In the genomic region with DNA sequence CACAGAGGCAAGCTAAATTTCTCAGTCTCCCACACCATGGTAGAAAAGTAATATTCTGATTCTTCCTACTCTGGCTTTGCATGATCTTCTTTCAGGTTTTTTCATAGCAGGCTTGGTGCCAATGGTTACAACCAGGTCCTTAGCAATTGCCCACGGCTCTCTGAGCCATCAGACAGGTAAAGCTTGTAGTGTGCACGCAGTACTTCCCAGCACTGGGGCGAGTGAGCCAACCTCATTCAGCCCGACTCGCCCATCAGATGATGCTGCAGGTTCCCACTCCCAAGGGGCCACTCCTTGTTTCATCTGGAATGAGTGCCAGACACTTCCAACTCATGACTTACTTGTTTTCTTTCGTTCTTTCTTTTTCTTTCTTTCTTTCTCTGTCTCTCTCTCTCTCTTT, we compare ENCODE assay signal across 26 cellular contexts.
DNase-seq lines count a peak whose midpoint lies in the region; TF ChIP-seq lines count a peak whose summit lies in the region.
"Had no signal": no experiment of that assay in that cellular context is flagged by ENCODE, and none has a peak within 500 bp of the region (broad histone marks: within the 10 kb centered on the region; RNA-seq: fewer than 3 reads in every experiment).

No MANE protein-coding gene starts in this region.

- H3K4me2 ChIP-seq in mesenchymal stem cell (ENCODE audit: low read length, poor library complexity, severe bottlenecking): no peak overlapping the region
- H3K4me2 ChIP-seq: BLaER1 had no signal

- H2BK12ac ChIP-seq in mesenchymal stem cell (ENCODE audit: low read length in 2 of 2): no peak overlapping the region

- 41% methylated on average over 6 of the region's 6 CpGs for WGBS in suprapubic skin
- WGBS in mesenchymal stem cell: 81% methylated on average over 6 of the region's 6 CpGs

- DNase-seq in NCI-H1105 treated with DMSO at 0.1 percent for 48 hours (lab: John Stamatoyannopoulos, UW): peak; percentile 50
- peak; percentile 88 for DNase-seq in NCI-H69 (lab: John Stamatoyannopoulos, UW)
- DNase-seq in epithelial cell of prostate (ENCODE audit: low read depth, low spot score): peak; percentile 99
- peak in 1 of 2 donors; percentile 72 for DNase-seq in suprapubic skin (ENCODE audit: low spot score in 2 of 2)
- DNase-seq in CD14-positive monocyte (ENCODE audit: low spot score): no peak
- DNase-seq in D341Med (ENCODE audit: low spot score): no peak
- DNase-seq in foreskin fibroblast: no peak
- DNase-seq in mesenchymal stem cell: no peak
- DNase-seq: activated CD4-positive, alpha-beta memory T cell treated with anti-CD3 and anti-CD28 coated beads for 36 hours; activated CD4-positive, CD25-positive, alpha-beta regulatory T cell treated with anti-CD3 and anti-CD28 coated beads, Interleukin-2, amount 50 U/mL, for 72 hours; activated naive CD8-positive, alpha-beta T cell treated with anti-CD3 and anti-CD28 coated beads, Interleukin-2, amount 50 U/mL, for 24 hours; activated T-cell treated with anti-CD3 and anti-CD28 coated beads, Interleukin-2, amount 50 U/mL, for 72 hours; central memory CD4-positive, alpha-beta T cell; DMS53; GOT3; KBM-7; MM.1S; NCI-H524; NK-92 treated with Interleukin-12 subunit alpha and Interleukin-12 subunit beta, amount 100 ng/mL, for 24 hours; SHP77 treated with DMSO at 0.1 percent for 48 hours; substantia nigra; upper lobe of left lung had no signal

- H2BK15ac ChIP-seq in mesenchymal stem cell (ENCODE audit: low read depth, poor library complexity, severe bottlenecking): no peak overlapping the region

- H3K27ac Mint-ChIP-seq in CD14-positive monocyte: peak overlapping the region in 1 of 7 donors; percentile 25
- H3K27ac Mint-ChIP-seq: activated CD4-positive, alpha-beta memory T cell treated with anti-CD3 and anti-CD28 coated beads for 36 hours; activated naive CD8-positive, alpha-beta T cell treated with anti-CD3 and anti-CD28 coated beads, Interleukin-2, amount 50 U/mL, for 24 hours; activated T-cell treated with anti-CD3 and anti-CD28 coated beads, Interleukin-2, amount 50 U/mL, for 72 hours; stimulated activated memory B cell treated with anti-CD40 and anti-IgM and Interleukin-4, amounts not matched to agents 10 μg/mL and 1 μg/mL and 100 μg/mL, for 72 hours; T-helper 2 cell treated with Interferon-gamma antibody and Interleukin-4, amounts not matched to agents 5 μg/mL and 100 μg/mL, for 36 hours had no signal

- H4K8ac ChIP-seq in mesenchymal stem cell (ENCODE audit: low read length): no peak overlapping the region

- no peak for TF ChIP-seq EP300 in suprapubic skin (IDR thresholded peaks at IDR 0.05)

- H3K14ac ChIP-seq in mesenchymal stem cell (ENCODE audit: low read length in 2 of 2): peak overlapping the region in 1 of 2 experiments; percentile 63

- H3K23ac ChIP-seq in mesenchymal stem cell (ENCODE audit: low read length in 2 of 2): no peak overlapping the region

- no peak for TF ChIP-seq CTCF in suprapubic skin (IDR thresholded peaks at IDR 0.05)
- TF ChIP-seq CTCF in CD14-positive monocyte (IDR thresholded peaks at IDR 0.05): no peak
- no peak for TF ChIP-seq CTCF in foreskin fibroblast (IDR thresholded peaks at IDR 0.05; ENCODE audit: low read depth, low read length)

- peaks cover 43% of the 10 kb centered on the region for H3K4me1 ChIP-seq in suprapubic skin
- H3K4me1 ChIP-seq in mesenchymal stem cell (ENCODE audit: control insufficient read depth, insufficient read depth, low read depth, low read length): peaks cover 6% of the 10 kb centered on the region
- H3K4me1 ChIP-seq: BLaER1, upper lobe of left lung had no signal

- H2AK5ac ChIP-seq in mesenchymal stem cell (ENCODE audit: low read length, severe bottlenecking): no peak overlapping the region

- H2AFZ ChIP-seq in mesenchymal stem cell (ENCODE audit: low read depth, low read length): no peak overlapping the region

- H2BK120ac ChIP-seq in mesenchymal stem cell (ENCODE audit: low read depth, low read length): no peak overlapping the region

- no peaks in the 10 kb centered on the region for H3K36me3 ChIP-seq in suprapubic skin
- no peaks in the 10 kb centered on the region for H3K36me3 ChIP-seq in mesenchymal stem cell (ENCODE audit: control insufficient read depth in 1 of 2, insufficient read depth in 2 of 2, low read depth in 1 of 2, low read length in 2 of 2)
- H3K36me3 ChIP-seq: BLaER1, gastroesophageal sphincter, upper lobe of left lung had no signal

- H3K9me3 Mint-ChIP-seq in CD14-positive monocyte: peaks cover 0 to 1% (median 0%) of the 10 kb centered on the region in 7 donors
- H3K9me3 Mint-ChIP-seq: activated CD4-positive, alpha-beta memory T cell treated with anti-CD3 and anti-CD28 coated beads for 36 hours; activated naive CD8-positive, alpha-beta T cell treated with anti-CD3 and anti-CD28 coated beads, Interleukin-2, amount 50 U/mL, for 24 hours; activated T-cell treated with anti-CD3 and anti-CD28 coated beads, Interleukin-2, amount 50 U/mL, for 72 hours; stimulated activated memory B cell treated with anti-CD40 and anti-IgM and Interleukin-4, amounts not matched to agents 10 μg/mL and 1 μg/mL and 100 μg/mL, for 72 hours; T-helper 2 cell treated with Interferon-gamma antibody and Interleukin-4, amounts not matched to agents 5 μg/mL and 100 μg/mL, for 36 hours had no signal

- no peak overlapping the region for H3K4ac ChIP-seq in mesenchymal stem cell (ENCODE audit: low read depth in 1 of 2, low read length in 2 of 2)

- H2BK5ac ChIP-seq in mesenchymal stem cell (ENCODE audit: low read depth, low read length, poor library complexity, severe bottlenecking): no peak overlapping the region

- H3K79me1 ChIP-seq in mesenchymal stem cell (replicated peaks; ENCODE audit: low read length, poor library complexity, severe bottlenecking): no peaks in the 10 kb centered on the region

- H3K9me3 ChIP-seq in suprapubic skin (no peaks in the 10 kb centered on the region), mesenchymal stem cell (ENCODE audit: control insufficient read depth, low read length) (no peaks in the 10 kb centered on the region)
- H3K9me3 ChIP-seq: BLaER1, gastroesophageal sphincter, upper lobe of left lung had no signal

- H3K4me3 ChIP-seq in suprapubic skin: no peak overlapping the region
- no peak overlapping the region for H3K4me3 ChIP-seq in foreskin fibroblast (ENCODE audit: low read depth in 1 of 2, low read length in 2 of 2)
- H3K4me3 ChIP-seq in mesenchymal stem cell (ENCODE audit: insufficient read depth in 1 of 2, low read depth in 1 of 2, low read length in 2 of 2): no peak overlapping the region
- H3K4me3 ChIP-seq: BLaER1, gastroesophageal sphincter, upper lobe of left lung had no signal

- no peaks in the 10 kb centered on the region for H3K36me3 Mint-ChIP-seq in CD14-positive monocyte
- H3K36me3 Mint-ChIP-seq: activated CD4-positive, alpha-beta memory T cell treated with anti-CD3 and anti-CD28 coated beads for 36 hours; stimulated activated memory B cell treated with anti-CD40 and anti-IgM and Interleukin-4, amounts not matched to agents 10 μg/mL and 1 μg/mL and 100 μg/mL, for 72 hours had no signal

- intact Hi-C loops in CD14-positive monocyte (cut with micrococcal nuclease): no loop called here

- no peaks in the 10 kb centered on the region for H3K27me3 ChIP-seq in suprapubic skin
- peaks cover 0 to 14% of the 10 kb centered on the region in 2 experiments for H3K27me3 ChIP-seq in mesenchymal stem cell (ENCODE audit: control insufficient read depth in 1 of 2, insufficient read depth in 1 of 2, low read length in 2 of 2)
- H3K27me3 ChIP-seq: BLaER1, gastroesophageal sphincter, upper lobe of left lung had no signal

- no peak overlapping the region for H3K4me3 Mint-ChIP-seq in CD14-positive monocyte
- H3K4me3 Mint-ChIP-seq: activated CD4-positive, alpha-beta memory T cell treated with anti-CD3 and anti-CD28 coated beads for 36 hours; activated naive CD8-positive, alpha-beta T cell treated with anti-CD3 and anti-CD28 coated beads, Interleukin-2, amount 50 U/mL, for 24 hours; activated T-cell treated with anti-CD3 and anti-CD28 coated beads, Interleukin-2, amount 50 U/mL, for 72 hours; stimulated activated memory B cell treated with anti-CD40 and anti-IgM and Interleukin-4, amounts not matched to agents 10 μg/mL and 1 μg/mL and 100 μg/mL, for 72 hours; T-helper 2 cell treated with Interferon-gamma antibody and Interleukin-4, amounts not matched to agents 5 μg/mL and 100 μg/mL, for 36 hours had no signal

- no peaks in the 10 kb centered on the region for H3K4me1 Mint-ChIP-seq in CD14-positive monocyte
- H3K4me1 Mint-ChIP-seq: activated naive CD8-positive, alpha-beta T cell treated with anti-CD3 and anti-CD28 coated beads, Interleukin-2, amount 50 U/mL, for 24 hours; stimulated activated memory B cell treated with anti-CD40 and anti-IgM and Interleukin-4, amounts not matched to agents 10 μg/mL and 1 μg/mL and 100 μg/mL, for 72 hours had no signal

- H3K27ac ChIP-seq in epithelial cell of prostate (peak overlapping the region; percentile 99), suprapubic skin (peak overlapping the region; percentile 86), mesenchymal stem cell (ENCODE audit: low read length, poor library complexity, severe bottlenecking) (no peak overlapping the region)
- H3K27ac ChIP-seq: BLaER1, gastroesophageal sphincter, upper lobe of left lung had no signal

- H4K91ac ChIP-seq in mesenchymal stem cell (ENCODE audit: low read length): no peak overlapping the region

- H3K9ac ChIP-seq in mesenchymal stem cell (ENCODE audit: low read length): no peak overlapping the region
- H3K9ac ChIP-seq: BLaER1 had no signal

- H3K18ac ChIP-seq in mesenchymal stem cell (ENCODE audit: low read depth in 1 of 2, low read length in 2 of 2): no peak overlapping the region

- H3K27me3 Mint-ChIP-seq in CD14-positive monocyte (ENCODE audit: low read depth in 3 of 3): peaks cover 0 to 2% (median 1%) of the 10 kb centered on the region in 3 donors

- TF ChIP-seq POLR2A in suprapubic skin (IDR thresholded peaks at IDR 0.05): no peak

Comparison
In these comparisons a context has a peak if more than half of its experiments do, and no peak if none do; other contexts are left out.
1. DNase-seq: peak in NCI-H1105 treated with DMSO at 0.1 percent for 48 hours (single experiment), NCI-H69 (single experiment) and epithelial cell of prostate (single experiment); none in CD14-positive monocyte (single experiment), D341Med (single experiment), foreskin fibroblast (0 of 2) and mesenchymal stem cell (single experiment).